Comparison of ENCODE assay signal across 9 cellular contexts in the genomic region with DNA sequence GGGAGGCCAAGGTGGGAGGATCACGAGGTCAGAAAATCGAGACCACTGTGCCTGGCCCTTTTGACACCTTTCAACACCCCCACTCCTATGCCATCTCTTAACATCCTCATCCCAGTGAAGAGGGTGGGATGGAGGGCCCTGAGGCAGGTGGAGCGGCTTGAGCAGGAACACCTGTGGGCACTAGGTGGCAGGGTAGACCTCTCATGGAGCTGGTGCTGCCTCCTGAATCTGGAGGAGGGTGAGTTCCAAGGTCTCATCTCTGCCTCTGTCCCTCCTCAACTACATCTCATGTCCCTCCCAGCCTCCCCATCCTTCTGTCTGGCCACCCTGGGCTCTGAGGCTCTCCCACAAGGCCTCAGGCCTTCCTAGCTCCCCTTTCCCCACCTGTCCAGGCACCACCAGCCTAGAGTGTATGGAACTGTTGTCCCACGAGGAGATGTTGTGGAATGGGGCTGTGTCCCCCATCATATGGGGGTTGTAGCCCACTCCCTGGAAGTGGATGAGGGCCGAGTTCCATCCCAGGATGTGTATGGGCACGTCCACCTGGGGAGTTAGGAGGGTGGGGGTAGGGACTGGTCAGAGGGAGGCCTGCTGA. TPM values are rescaled to one million over a fixed set of nuclear protein-coding genes. Genes with fewer than 3 reads are reported as not detected.
A peak's percentile ranks its signal among the peaks of the same experiment; 100 is the strongest.
DNase-seq lines count a peak whose midpoint lies in the region; ATAC-seq, FAIRE-seq and TF ChIP-seq lines count a peak whose summit lies in the region.
"Had no signal": no experiment of that assay in that cellular context is flagged by ENCODE, and none has a peak within 500 bp of the region (broad histone marks: within the 10 kb centered on the region; RNA-seq: fewer than 3 reads in every experiment).

No MANE protein-coding gene starts in this region.

- CTCF ChIA-PET in activated CD8-positive, alpha-beta memory T cell treated with anti-CD3 and anti-CD28 coated beads, Interleukin-2, amount 10 ng/mL, durations not matched to agents 7 days and 5 days (lab: Charles Lee): interaction anchor here (0.7 to 2.3 kb wide), 11 partner anchors 10 to 180 kb away, joined by 3 to 10 read pairs (median 3); no protein-coding TSS in a partner anchor

- no peaks in the 10 kb centered on the region for H3K27me3 ChIP-seq in bronchial epithelial cell (ENCODE audit: control insufficient read depth, insufficient read depth, low read length)
- peaks cover 0 to 67% (median 11%) of the 10 kb centered on the region in 7 donors for H3K27me3 ChIP-seq in spleen (replicated peaks in 1 of 7)

- H3K27me3 Mint-ChIP-seq in activated CD8-positive, alpha-beta memory T cell treated with anti-CD3 and anti-CD28 coated beads, Interleukin-2, amount 10 ng/mL, durations not matched to agents 7 days and 5 days: peaks cover 21% of the 10 kb centered on the region
- peaks cover 16% of the 10 kb centered on the region for H3K27me3 Mint-ChIP-seq in activated T-helper 2 cell treated with anti-CD3 and anti-CD28 coated beads, Interferon-gamma antibody, Interleukin-2, Interleukin-4, amounts not matched to agents 10 μg/mL and 5 μg/mL and 100 μg/mL, durations not matched to agents 14 hours and 24 hours and 36 hours (ENCODE audit: low read depth)

- ATAC-seq in activated CD8-positive, alpha-beta memory T cell treated with anti-CD3 and anti-CD28 coated beads, Interleukin-2, amount 10 ng/mL, durations not matched to agents 7 days and 5 days: peak; percentile 63

- H3K4me1 Mint-ChIP-seq in activated CD8-positive, alpha-beta memory T cell treated with anti-CD3 and anti-CD28 coated beads, Interleukin-2, amount 10 ng/mL, durations not matched to agents 7 days and 5 days: no peaks in the 10 kb centered on the region
- H3K4me1 Mint-ChIP-seq in activated T-helper 2 cell treated with anti-CD3 and anti-CD28 coated beads, Interferon-gamma antibody, Interleukin-2, Interleukin-4, amounts not matched to agents 10 μg/mL and 5 μg/mL and 100 μg/mL, durations not matched to agents 14 hours and 24 hours and 36 hours (ENCODE audit: low read depth): no peaks in the 10 kb centered on the region

- intact Hi-C loops in spleen (cut with DNase I; ENCODE audit: low total_unique reads): no loop called here
- intact Hi-C loops in activated T-helper 2 cell treated with anti-CD3 and anti-CD28 coated beads, Interferon-gamma antibody, Interleukin-2, Interleukin-4, amounts not matched to agents 10 μg/mL and 5 μg/mL and 100 μg/mL, durations not matched to agents 14 hours and 24 hours and 36 hours (cut with micrococcal nuclease): no loop called here

- H3K4me1 ChIP-seq in spleen: no peaks in the 10 kb centered on the region

- no peaks in the 10 kb centered on the region for H3K9me3 Mint-ChIP-seq in activated CD8-positive, alpha-beta memory T cell treated with anti-CD3 and anti-CD28 coated beads, Interleukin-2, amount 10 ng/mL, durations not matched to agents 7 days and 5 days (ENCODE audit: low read depth)
- no peaks in the 10 kb centered on the region for H3K9me3 Mint-ChIP-seq in activated T-helper 2 cell treated with anti-CD3 and anti-CD28 coated beads, Interferon-gamma antibody, Interleukin-2, Interleukin-4, amounts not matched to agents 10 μg/mL and 5 μg/mL and 100 μg/mL, durations not matched to agents 14 hours and 24 hours and 36 hours

- peak; percentile 83 for TF ChIP-seq CTCF in bronchial epithelial cell (IDR thresholded peaks at IDR 0.05; ENCODE audit: insufficient read depth, low read length, severe bottlenecking)
- TF ChIP-seq CTCF in retinal pigment epithelial cell (conservative IDR thresholded peaks at IDR 0.05; ENCODE audit: low read depth, low read length): peak; percentile 60
- peak in 4 of 11 experiments; percentile 13 to 30 (median 21) for TF ChIP-seq CTCF in spleen (IDR thresholded peaks at IDR 0.05 in 8 of 11, conservative IDR thresholded peaks at IDR 0.05 in 3 of 11)

- H3K27ac Mint-ChIP-seq in activated CD8-positive, alpha-beta memory T cell treated with anti-CD3 and anti-CD28 coated beads, Interleukin-2, amount 10 ng/mL, durations not matched to agents 7 days and 5 days: no peak overlapping the region
- no peak overlapping the region for H3K27ac Mint-ChIP-seq in activated T-helper 2 cell treated with anti-CD3 and anti-CD28 coated beads, Interferon-gamma antibody, Interleukin-2, Interleukin-4, amounts not matched to agents 10 μg/mL and 5 μg/mL and 100 μg/mL, durations not matched to agents 14 hours and 24 hours and 36 hours

- 34 to 61% (median 51%) methylated on average over 6 of the region's 6 CpGs for WGBS in spleen, 5 donors

- no peak for DNase-seq in activated CD8-positive, alpha-beta memory T cell treated with anti-CD3 and anti-CD28 coated beads, Interleukin-2, amount 10 ng/mL, durations not matched to agents 7 days and 5 days
- no peak for DNase-seq in activated CD8-positive, alpha-beta memory T cell treated with anti-CD3 and anti-CD28 coated beads, Interleukin-2, amount 50 U/mL, for 48 hours
- DNase-seq in LoVo (ENCODE audit: low spot score) (peak; percentile 41), bronchial epithelial cell (ENCODE audit: low read depth) (peak; percentile 25), retinal pigment epithelial cell (ENCODE audit: low read depth) (no peak), spleen (no peak), inferior parietal cortex (ENCODE audit: extremely low spot score) (no peak)
- no peak for DNase-seq in activated T-helper 2 cell treated with anti-CD3 and anti-CD28 coated beads, Interferon-gamma antibody, Interleukin-2, Interleukin-4, amounts not matched to agents 10 μg/mL and 5 μg/mL and 100 μg/mL, durations not matched to agents 14 hours and 24 hours and 36 hours (ENCODE audit: low spot score)

- H3K9me3 ChIP-seq in spleen: peaks cover 0 to 7% (median 0%) of the 10 kb centered on the region in 8 donors

- TF ChIP-seq POLR2A in spleen (IDR thresholded peaks at IDR 0.05): no peak

- peak; percentile 76 for FAIRE-seq in bronchial epithelial cell (lab: Jason Lieb, UNC)

- H3K4me3 ChIP-seq in bronchial epithelial cell (ENCODE audit: low read depth, low read length): no peak overlapping the region
- H3K4me3 ChIP-seq in retinal pigment epithelial cell (ENCODE audit: low read length): no peak overlapping the region
- no peak overlapping the region for H3K4me3 ChIP-seq in spleen

- no peaks in the 10 kb centered on the region for H3K36me3 Mint-ChIP-seq in activated CD8-positive, alpha-beta memory T cell treated with anti-CD3 and anti-CD28 coated beads, Interleukin-2, amount 10 ng/mL, durations not matched to agents 7 days and 5 days
- no peaks in the 10 kb centered on the region for H3K36me3 Mint-ChIP-seq in activated T-helper 2 cell treated with anti-CD3 and anti-CD28 coated beads, Interferon-gamma antibody, Interleukin-2, Interleukin-4, amounts not matched to agents 10 μg/mL and 5 μg/mL and 100 μg/mL, durations not matched to agents 14 hours and 24 hours and 36 hours (ENCODE audit: low read depth)

- no peak overlapping the region for H3K27ac ChIP-seq in spleen

- H3K36me3 ChIP-seq in bronchial epithelial cell (ENCODE audit: control insufficient read depth, insufficient read depth, low read length) (no peaks in the 10 kb centered on the region), spleen (no peaks in the 10 kb centered on the region)

- no peak overlapping the region for H3K4me3 Mint-ChIP-seq in activated CD8-positive, alpha-beta memory T cell treated with anti-CD3 and anti-CD28 coated beads, Interleukin-2, amount 10 ng/mL, durations not matched to agents 7 days and 5 days
- no peak overlapping the region for H3K4me3 Mint-ChIP-seq in activated T-helper 2 cell treated with anti-CD3 and anti-CD28 coated beads, Interferon-gamma antibody, Interleukin-2, Interleukin-4, amounts not matched to agents 10 μg/mL and 5 μg/mL and 100 μg/mL, durations not matched to agents 14 hours and 24 hours and 36 hours (ENCODE audit: low read depth)

RNA-seq across cellular contexts. Expression of gene CRYBA2, which starts 17.0 kb away (rescaled TPM):
- total RNA-seq in activated CD8-positive, alpha-beta memory T cell treated with anti-CD3 and anti-CD28 coated beads, Interleukin-2, amount 10 ng/mL, durations not matched to agents 7 days and 5 days: not detected
- total RNA-seq in bronchial epithelial cell (not detected in 2 replicates), spleen (not detected)
- not detected for polyA plus RNA-seq in spleen
- total RNA-seq in activated T-helper 2 cell treated with anti-CD3 and anti-CD28 coated beads, Interferon-gamma antibody, Interleukin-2, Interleukin-4, amounts not matched to agents 10 μg/mL and 5 μg/mL and 100 μg/mL, durations not matched to agents 14 hours and 24 hours and 36 hours: not detected in 2 replicates
- total RNA-seq: temporal lobe had no signal

RNA-seq across cellular contexts. Expression of gene FEV, which starts 25.3 kb away (rescaled TPM):
- not detected for total RNA-seq in activated CD8-positive, alpha-beta memory T cell treated with anti-CD3 and anti-CD28 coated beads, Interleukin-2, amount 10 ng/mL, durations not matched to agents 7 days and 5 days
- total RNA-seq in bronchial epithelial cell (not detected in 2 replicates), spleen (not detected)
- not detected for polyA plus RNA-seq in spleen
- total RNA-seq in activated T-helper 2 cell treated with anti-CD3 and anti-CD28 coated beads, Interferon-gamma antibody, Interleukin-2, Interleukin-4, amounts not matched to agents 10 μg/mL and 5 μg/mL and 100 μg/mL, durations not matched to agents 14 hours and 24 hours and 36 hours: not detected in 2 replicates
- total RNA-seq: temporal lobe had no signal

RNA-seq across cellular contexts. Expression of gene CFAP65, which starts 31.1 kb away (rescaled TPM):
- not detected for total RNA-seq in activated CD8-positive, alpha-beta memory T cell treated with anti-CD3 and anti-CD28 coated beads, Interleukin-2, amount 10 ng/mL, durations not matched to agents 7 days and 5 days
- total RNA-seq in bronchial epithelial cell: not detected in 2 replicates
- under 1 TPM in 1 of 7 donors, not detected in 6; 0.28 TPM for total RNA-seq in spleen
- not detected for polyA plus RNA-seq in spleen
- not detected in 2 replicates for total RNA-seq in activated T-helper 2 cell treated with anti-CD3 and anti-CD28 coated beads, Interferon-gamma antibody, Interleukin-2, Interleukin-4, amounts not matched to agents 10 μg/mL and 5 μg/mL and 100 μg/mL, durations not matched to agents 14 hours and 24 hours and 36 hours

RNA-seq across cellular contexts. Expression of gene IHH, which starts 50.5 kb away (rescaled TPM):
- total RNA-seq in activated CD8-positive, alpha-beta memory T cell treated with anti-CD3 and anti-CD28 coated beads, Interleukin-2, amount 10 ng/mL, durations not matched to agents 7 days and 5 days: not detected
- total RNA-seq in bronchial epithelial cell (not detected in 2 replicates), spleen (not detected)
- polyA plus RNA-seq in spleen: under 1 TPM in 2 of 3 donors, not detected in 1; 0.06 to 0.13 TPM
- total RNA-seq in activated T-helper 2 cell treated with anti-CD3 and anti-CD28 coated beads, Interferon-gamma antibody, Interleukin-2, Interleukin-4, amounts not matched to agents 10 μg/mL and 5 μg/mL and 100 μg/mL, durations not matched to agents 14 hours and 24 hours and 36 hours: 0.09 TPM in 1 of 2 replicates, not detected in the other

RNA-seq across cellular contexts. Expression of gene CDK5R2, which starts 50.8 kb away (rescaled TPM):
- total RNA-seq in activated CD8-positive, alpha-beta memory T cell treated with anti-CD3 and anti-CD28 coated beads, Interleukin-2, amount 10 ng/mL, durations not matched to agents 7 days and 5 days: not detected
- total RNA-seq in bronchial epithelial cell: not detected in 2 replicates
- not detected for total RNA-seq in spleen
- not detected for polyA plus RNA-seq in spleen
- total RNA-seq in activated T-helper 2 cell treated with anti-CD3 and anti-CD28 coated beads, Interferon-gamma antibody, Interleukin-2, Interleukin-4, amounts not matched to agents 10 μg/mL and 5 μg/mL and 100 μg/mL, durations not matched to agents 14 hours and 24 hours and 36 hours: not detected in 2 replicates

Comparison
In these comparisons a context has a peak if more than half of its experiments do, and no peak if none do; other contexts are left out.
1. DNase-seq: peak in LoVo (single experiment) and bronchial epithelial cell (single experiment); none in activated CD8-positive, alpha-beta memory T cell treated with anti-CD3 and anti-CD28 coated beads, Interleukin-2, amount 10 ng/mL, durations not matched to agents 7 days and 5 days (single experiment), activated CD8-positive, alpha-beta memory T cell treated with anti-CD3 and anti-CD28 coated beads, Interleukin-2, amount 50 U/mL, for 48 hours (single experiment), retinal pigment epithelial cell (single experiment), spleen (single experiment), inferior parietal cortex (single experiment) and activated T-helper 2 cell treated with anti-CD3 and anti-CD28 coated beads, Interferon-gamma antibody, Interleukin-2, Interleukin-4, amounts not matched to agents 10 μg/mL and 5 μg/mL and 100 μg/mL, durations not matched to agents 14 hours and 24 hours and 36 hours (single experiment).